18 cellular contexts compared by ENCODE assay signal in the genomic region with DNA sequence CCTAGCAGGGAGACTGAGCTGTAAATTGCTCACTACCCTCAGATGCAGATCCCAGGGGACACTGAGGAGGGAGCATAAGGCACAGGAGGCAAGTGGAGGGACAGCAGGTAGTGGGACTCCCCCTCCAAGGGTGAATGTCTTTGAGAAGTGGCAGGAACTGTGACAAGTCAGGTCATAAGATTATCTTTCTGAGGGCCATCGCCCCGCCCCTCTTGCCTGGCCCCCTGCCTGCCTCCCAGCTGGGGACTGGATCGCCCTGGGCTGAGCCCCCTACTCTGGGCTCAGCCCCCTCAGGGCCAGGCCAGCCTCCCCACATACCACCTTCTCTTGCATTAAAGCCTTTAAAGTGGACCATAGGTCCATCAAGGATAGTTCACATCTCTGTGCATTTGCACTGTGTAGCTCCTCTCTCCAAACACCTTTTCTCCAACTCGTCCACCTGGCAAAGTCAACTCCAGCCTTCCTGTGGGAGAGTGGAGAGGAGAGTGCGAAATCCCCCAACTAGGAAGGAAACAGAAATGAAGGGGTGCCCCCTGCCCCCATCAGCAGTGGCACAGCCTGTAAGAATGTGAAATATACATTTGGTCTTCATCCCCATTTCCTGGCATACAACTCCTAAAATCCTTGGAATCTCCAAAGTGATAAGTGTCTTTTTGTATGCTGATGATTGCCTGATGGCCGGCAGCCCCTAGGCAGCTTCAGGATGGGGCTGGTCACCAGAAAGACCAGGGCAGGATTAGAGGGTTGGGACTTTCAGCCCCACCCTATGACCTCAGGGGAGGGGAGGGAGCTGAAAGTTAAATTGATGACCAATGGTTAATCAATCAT. TPM values are rescaled to one million over a fixed set of nuclear protein-coding genes. Genes with fewer than 3 reads are reported as not detected.
DNase-seq lines count a peak whose midpoint lies in the region; TF ChIP-seq lines count a peak whose summit lies in the region.
"Had no signal": no experiment of that assay in that cellular context is flagged by ENCODE, and none has a peak within 500 bp of the region (broad histone marks: within the 10 kb centered on the region; RNA-seq: fewer than 3 reads in every experiment).

No MANE protein-coding gene starts in this region.

- H3K4me1 Mint-ChIP-seq in nephron progenitor cell = peaks cover 82% of the 10 kb centered on the region

- H3K27ac ChIP-seq in esophagus muscularis mucosa (replicated peaks in 1 of 4) = peak overlapping the region; percentile 90 to 93 (median 92)
- H3K27ac ChIP-seq: 22Rv1, coronary artery, HL-60, left lung, neutrophil, tibial artery had no signal

- WGBS in esophagus muscularis mucosa = 73% methylated on average over 5 of the region's 6 CpGs

- DNase-seq in NCI-H82 (lab: John Stamatoyannopoulos, UW) = peak; percentile 66
- no peak for DNase-seq in NCI-H82 treated with DMSO at 0.1 percent for 48 hours (lab: John Stamatoyannopoulos, UW; ENCODE audit: unreplicated experiment)
- no peak for DNase-seq in esophagus muscularis mucosa (ENCODE audit: extremely low spot score)
- DNase-seq in nephron progenitor cell = no peak
- DNase-seq in NCI-H1417 (lab: John Stamatoyannopoulos, UW) = no peak
- no peak for DNase-seq in HT-29 (ENCODE audit: low spot score)
- no peak for DNase-seq in stimulated activated CD4-positive, alpha-beta T cell treated with anti-CD3 and anti-CD28 coated beads, Interleukin-15, amount 100 ng/mL, for 24 hours
- no peak for DNase-seq in cortex of kidney (lab: John Stamatoyannopoulos, UW)

- no peak overlapping the region for H3K4me3 Mint-ChIP-seq in nephron progenitor cell
- H3K4me3 Mint-ChIP-seq: activated CD8-positive, alpha-beta memory T cell treated with anti-CD3 and anti-CD28 coated beads, Interleukin-2, amount 10 ng/mL, durations not matched to agents 7 days and 5 days; B cell had no signal

- no peak for TF ChIP-seq CTCF in esophagus muscularis mucosa (IDR thresholded peaks at IDR 0.05)
- no peak for TF ChIP-seq CTCF in nephron progenitor cell (IDR thresholded peaks at IDR 0.05)

- H3K4me3 ChIP-seq in esophagus muscularis mucosa = no peak overlapping the region
- H3K4me3 ChIP-seq: breast epithelium, coronary artery, left lung, tibial artery had no signal

- peaks cover 18% of the 10 kb centered on the region for H3K27me3 Mint-ChIP-seq in nephron progenitor cell (ENCODE audit: low read depth, poor library complexity)
- H3K27me3 Mint-ChIP-seq: B cell had no signal

- H3K27me3 ChIP-seq in esophagus muscularis mucosa = no peaks in the 10 kb centered on the region
- H3K27me3 ChIP-seq: tibial artery had no signal

- TF ChIP-seq POLR2A in esophagus muscularis mucosa (IDR thresholded peaks at IDR 0.05; ENCODE audit: low read depth) = no peak

- H3K36me3 Mint-ChIP-seq in nephron progenitor cell (ENCODE audit: low read depth) = no peaks in the 10 kb centered on the region

- H3K9me3 Mint-ChIP-seq in nephron progenitor cell = no peaks in the 10 kb centered on the region

- no peaks in the 10 kb centered on the region for H3K36me3 ChIP-seq in esophagus muscularis mucosa
- H3K36me3 ChIP-seq: breast epithelium, left lung, neutrophil, tibial artery had no signal

- peaks cover 8 to 53% (median 45%) of the 10 kb centered on the region in 4 donors for H3K4me1 ChIP-seq in esophagus muscularis mucosa
- H3K4me1 ChIP-seq: breast epithelium, left lung had no signal

- H3K27ac Mint-ChIP-seq in nephron progenitor cell = peak overlapping the region; percentile 68
- H3K27ac Mint-ChIP-seq: activated CD8-positive, alpha-beta memory T cell treated with anti-CD3 and anti-CD28 coated beads, Interleukin-2, amount 10 ng/mL, durations not matched to agents 7 days and 5 days had no signal

- no peak for TF ChIP-seq EP300 in esophagus muscularis mucosa (IDR thresholded peaks at IDR 0.05)

- H3K9me3 ChIP-seq in esophagus muscularis mucosa = no peaks in the 10 kb centered on the region
- H3K9me3 ChIP-seq: breast epithelium, left lung, neutrophil, tibial artery had no signal

- intact Hi-C loops in esophagus muscularis mucosa (cut with DNase I) = loop anchor here (2.0 kb wide), 2 partner anchors 70 to 80 kb away; no protein-coding TSS in a partner anchor

RNA-seq across cellular contexts. Expression of gene PIF1, which starts 14.7 kb away (rescaled TPM):
- 1 to 10 TPM in 3 of 4 donors, under 1 TPM in 1; 0.78 to 4.4 (median 2.0) TPM for total RNA-seq in esophagus muscularis mucosa
- 66.2 and 77.4 TPM in 2 replicates for total RNA-seq in HT-29 (2014; rRNA removed; shearing (Covaris generic))

RNA-seq across cellular contexts. Expression of gene PLEKHO2, which starts 31.0 kb away (rescaled TPM):
- 100 to 1,000 TPM in 1 of 4 donors, 10 to 100 TPM in 3; 41.5 to 103 (median 51.2) TPM for total RNA-seq in esophagus muscularis mucosa
- total RNA-seq in HT-29 (2014; rRNA removed; shearing (Covaris generic)) = 6.4 and 8.1 TPM in 2 replicates

RNA-seq across cellular contexts. Expression of gene RBPMS2, which starts 35.3 kb away (rescaled TPM):
- 10 to 100 TPM; 27.2 to 64.1 (median 45.4) TPM for total RNA-seq in esophagus muscularis mucosa
- total RNA-seq in HT-29 (2014; rRNA removed; shearing (Covaris generic)) = not detected in 2 replicates
- total RNA-seq: activated CD8-positive, alpha-beta memory T cell treated with anti-CD3 and anti-CD28 coated beads, Interleukin-2, amount 10 ng/mL, durations not matched to agents 7 days and 5 days; fibroblast of villous mesenchyme had no signal

Comparison
In these comparisons a context has a peak if more than half of its experiments do, and no peak if none do; other contexts are left out.
1. RNA of gene PIF1, which starts 14.7 kb away (total RNA-seq): 66.2 to 77.4 TPM in HT-29; 0.78 to 4.4 TPM in esophagus muscularis mucosa; every median in the first group is over 10 times any median in the second.
2. RNA of gene RBPMS2, which starts 35.3 kb away (total RNA-seq): 27.2 to 64.1 TPM in esophagus muscularis mucosa; not detected in HT-29; every median in the first group is over 10 times any median in the second.